2 cellular contexts compared by ENCODE assay signal in genomic region chr12:80472912-80473500, GRCh38.
TF ChIP-seq lines count a peak whose summit lies in the region.

No MANE protein-coding gene starts in this region.

TF ChIP-seq in GM12878, 131 proteins besides CTCF, POLR2A, EP300 and RAD21 (continued from another document and continues in another):
- TF ChIP-seq YY1 (IDR thresholded peaks at IDR 0.05; ENCODE audit: low read depth, low read length) (peak; percentile 52; the same call in 1 of the 2 replicates), SMC3 (IDR thresholded peaks at IDR 0.05; ENCODE audit: borderline replicate concordance, low read length) (peak; percentile 64; the same call in 1 of the 2 replicates), CREB1 (IDR thresholded peaks at IDR 0.05; ENCODE audit: low read depth) (no peak), NKRF (conservative IDR thresholded peaks at IDR 0.05) (no peak), CUX1 (IDR thresholded peaks at IDR 0.05; ENCODE audit: insufficient replicate concordance, low read depth, low read length) (no peak), HDGF (IDR thresholded peaks at IDR 0.05) (no peak), RBBP5 (conservative IDR thresholded peaks at IDR 0.05) (no peak), WRNIP1 (IDR thresholded peaks at IDR 0.05; ENCODE audit: borderline replicate concordance, low read depth, low read length) (no peak), IRF4 (IDR thresholded peaks at IDR 0.05; ENCODE audit: low read depth, low read length) (0 out of 2 replicates have a peak, but pooled peaks have one; percentile 44), SRF (IDR thresholded peaks at IDR 0.05; ENCODE audit: low read depth in 2 of 2, low read length in 2 of 2) (no peak), SKIL (IDR thresholded peaks at IDR 0.05; ENCODE audit: low read depth, poor library complexity, severe bottlenecking) (peak; percentile 21), ZBTB4 (CRISPR knock-in tag; IDR thresholded peaks at IDR 0.05) (no peak), POLR2AphosphoS2 (IDR thresholded peaks at IDR 0.05; ENCODE audit: low read depth, low read length) (no peak)

TF ChIP-seq in HepG2, 621 proteins besides CTCF, POLR2A, EP300 and RAD21:
- TF ChIP-seq ZNF646 (CRISPR knock-in tag; IDR thresholded peaks at IDR 0.05) (peak; percentile 82), AHDC1 (CRISPR knock-in tag; IDR thresholded peaks at IDR 0.05; ENCODE audit: borderline replicate concordance) (no peak), STAG1 (CRISPR knock-in tag; IDR thresholded peaks at IDR 0.05) (peak; percentile 53), ZNF225 (CRISPR knock-in tag; IDR thresholded peaks at IDR 0.05) (no peak), ZNF639 (CRISPR knock-in tag; conservative IDR thresholded peaks at IDR 0.05) (no peak), MED1 (CRISPR knock-in tag; IDR thresholded peaks at IDR 0.05) (no peak), ZNF501 (CRISPR knock-in tag; IDR thresholded peaks at IDR 0.05) (no peak), SMARCE1 (IDR thresholded peaks at IDR 0.05; ENCODE audit: borderline replicate concordance) (no peak), ZNF24 (IDR thresholded peaks at IDR 0.05) (no peak), ZNF333 (CRISPR knock-in tag; IDR thresholded peaks at IDR 0.05; ENCODE audit: borderline replicate concordance) (no peak), ATF1 (CRISPR knock-in tag; IDR thresholded peaks at IDR 0.05) (no peak), MTA1 (CRISPR knock-in tag; IDR thresholded peaks at IDR 0.05; ENCODE audit: borderline replicate concordance) (no peak), ZNF746 (CRISPR knock-in tag; IDR thresholded peaks at IDR 0.05) (no peak), ZXDC (CRISPR knock-in tag; IDR thresholded peaks at IDR 0.05) (no peak), SMC3 (IDR thresholded peaks at IDR 0.05; ENCODE audit: low read length) (peak; percentile 22; the same call in 1 of the 2 replicates), IKZF4 (CRISPR knock-in tag; IDR thresholded peaks at IDR 0.05; ENCODE audit: borderline replicate concordance, low read depth, not compliant biosample characterization) (no peak), CREB3 (CRISPR knock-in tag; IDR thresholded peaks at IDR 0.05) (no peak)
